ENCODE assay signal across 8 cellular contexts in genomic region chr4:57037982-57038604, GRCh38. TPM values are rescaled to one million over a fixed set of nuclear protein-coding genes. Genes with fewer than 3 reads are reported as not detected.
DNase-seq lines count a peak whose midpoint lies in the region; ATAC-seq and TF ChIP-seq lines count a peak whose summit lies in the region.

No MANE protein-coding gene starts in this region.

- peak overlapping the region; percentile 22 to 66 for H3K27ac Mint-ChIP-seq in natural killer cell

- POLR2A ChIA-PET in RWPE1 (lab: Yijun Ruan, JAX; ENCODE audit: low non-redundant PET) = no interaction called here

- CTCF ChIA-PET in RWPE1 (lab: Yijun Ruan, JAX) = interaction anchor here (0.5 to 1.5 kb wide), 12 partner anchors 8 to 580 kb away, joined by 3 to 6 read pairs (median 3); no protein-coding TSS in a partner anchor

- DNase-seq in activated CD8-positive, alpha-beta memory T cell treated with anti-CD3 and anti-CD28 coated beads for 48 hours (ENCODE audit: low read depth in 2 of 3, low spot score in 2 of 3) = peak in 2 of 3 experiments; percentile 6 to 12
- no peak for DNase-seq in activated CD8-positive, alpha-beta memory T cell treated with anti-CD3 and anti-CD28 coated beads, Interleukin-2, amount 50 U/mL, for 4 hours
- DNase-seq in RWPE1 (ENCODE audit: low spot score) (peak; percentile 50), natural killer cell (peak; percentile 18), NCI-H774 (lab: John Stamatoyannopoulos, UW) (no peak), NOMO-1 treated with dmso at 0.1 percent for 144 hours (lab: John Stamatoyannopoulos, UW; ENCODE audit: unreplicated experiment) (no peak)

- TF ChIP-seq CTCF in RWPE1 (conservative IDR thresholded peaks at IDR 0.05; ENCODE audit: low read depth) (peak; percentile 89), natural killer cell (IDR thresholded peaks at IDR 0.05) (peak; percentile 35)

- H3K27ac ChIP-seq in RWPE1 = peak overlapping the region; percentile 6; the same call in 1 of the 2 replicates

- no peaks in the 10 kb centered on the region for H3K27me3 Mint-ChIP-seq in natural killer cell (ENCODE audit: low read depth in 2 of 2)

- no peak overlapping the region for H3K4me3 Mint-ChIP-seq in natural killer cell

- ATAC-seq in HG03159 (IDR thresholded peaks at IDR 0.05; ENCODE audit: unreplicated experiment) (peak; percentile 61), esophagus mucosa (peak; percentile 69), natural killer cell (peak in 2 of 3 donors; percentile 43 to 63)

- intact Hi-C loops in natural killer cell (cut with micrococcal nuclease) = no loop called here

- no peaks in the 10 kb centered on the region for H3K9me3 Mint-ChIP-seq in natural killer cell

- peaks cover 17 to 26% of the 10 kb centered on the region in 2 donors for H3K4me1 Mint-ChIP-seq in natural killer cell

- peaks cover 7% of the 10 kb centered on the region for H3K36me3 Mint-ChIP-seq in natural killer cell

RNA-seq across cellular contexts. Expression of gene POLR2B, which starts 59.4 kb away (rescaled TPM):
- 38.9 TPM for total RNA-seq in esophagus mucosa
- total RNA-seq in natural killer cell = 100 to 1,000 TPM; 108 to 113 (median 110) TPM

Comparison
In these comparisons a context has a peak if more than half of its experiments do, and no peak if none do; other contexts are left out.
1. DNase-seq: peak in activated CD8-positive, alpha-beta memory T cell treated with anti-CD3 and anti-CD28 coated beads for 48 hours (2 of 3), RWPE1 (single experiment) and natural killer cell (single experiment); none in activated CD8-positive, alpha-beta memory T cell treated with anti-CD3 and anti-CD28 coated beads, Interleukin-2, amount 50 U/mL, for 4 hours (single experiment), NCI-H774 (single experiment) and NOMO-1 treated with dmso at 0.1 percent for 144 hours (single experiment).
2. Peak in every context shown above with its lines, with median percentiles within 50 percentile points of each other: ATAC-seq.